Comparison of ENCODE assay signal across 1 cellular context in the genomic region with DNA sequence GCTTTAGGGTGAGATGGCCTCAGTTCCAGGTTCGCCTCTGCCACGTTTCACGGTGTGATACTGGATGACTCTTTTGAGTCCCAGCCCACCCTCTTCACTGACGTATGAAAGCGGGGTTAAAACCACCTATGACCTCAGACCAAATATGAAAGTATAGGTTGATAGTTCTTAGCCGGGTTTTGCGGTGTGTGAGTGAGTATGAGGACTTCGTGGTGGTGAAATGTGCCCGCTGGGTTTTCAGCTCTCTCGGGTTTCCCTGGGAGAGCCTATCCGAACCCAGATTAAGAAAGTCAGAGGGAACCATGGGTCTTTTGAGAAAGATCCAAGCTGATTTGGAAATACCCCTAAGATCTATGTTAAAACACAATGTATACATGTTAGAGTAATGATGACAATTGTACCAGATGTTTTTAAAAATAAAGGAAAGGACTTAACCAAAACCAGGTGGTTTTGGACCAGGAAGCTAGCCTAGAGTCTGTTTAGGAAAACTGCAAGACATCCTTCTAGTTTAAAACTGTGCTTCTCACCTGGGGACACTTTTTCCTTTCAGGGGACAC.
TF ChIP-seq lines count a peak whose summit lies in the region.

No MANE protein-coding gene starts in this region.

TF ChIP-seq in GM12878, 131 proteins besides CTCF, POLR2A, EP300 and RAD21:
- peak; percentile 17; the same call in 1 of the 2 replicates for TF ChIP-seq RUNX3 (IDR thresholded peaks at IDR 0.05; ENCODE audit: low read length)
- no peak for TF ChIP-seq YBX1 (IDR thresholded peaks at IDR 0.05)
